ENCODE assay signal across 1 cellular context in genomic region chr14:102262894-102263462, GRCh38.
TF ChIP-seq lines count a peak whose summit lies in the region.

No MANE protein-coding gene starts in this region.

TF ChIP-seq in HepG2, 621 proteins besides CTCF, POLR2A, EP300 and RAD21 (continued from another document and continues in another):
- TF ChIP-seq ETV5 (CRISPR knock-in tag; IDR thresholded peaks at IDR 0.05; ENCODE audit: borderline replicate concordance): peak; percentile 63; the same call in 1 of the 2 replicates
- TF ChIP-seq ZBTB34 (CRISPR knock-in tag; IDR thresholded peaks at IDR 0.05): no peak; the same call in 1 of the 2 replicates
- TF ChIP-seq DR1 (CRISPR knock-in tag; IDR thresholded peaks at IDR 0.05): no peak
- no peak for TF ChIP-seq ZNF572 (CRISPR knock-in tag; IDR thresholded peaks at IDR 0.05)
- no peak for TF ChIP-seq ZNF782 (CRISPR knock-in tag; IDR thresholded peaks at IDR 0.05; ENCODE audit: borderline replicate concordance)
- peak; percentile 42; the same call in 1 of the 2 replicates for TF ChIP-seq ATF7-NPFF (CRISPR knock-in tag; IDR thresholded peaks at IDR 0.05; ENCODE audit: low read depth)
- 0 out of 2 replicates have a peak, but pooled peaks have one; percentile 16 for TF ChIP-seq PHF8 (CRISPR knock-in tag; IDR thresholded peaks at IDR 0.05)
- no peak for TF ChIP-seq CBFB (CRISPR knock-in tag; IDR thresholded peaks at IDR 0.05)
- TF ChIP-seq ZNF235 (CRISPR knock-in tag; IDR thresholded peaks at IDR 0.05; ENCODE audit: borderline replicate concordance): no peak
- TF ChIP-seq GABPB1 (CRISPR knock-in tag; IDR thresholded peaks at IDR 0.05): peak; percentile 58
- TF ChIP-seq MTF1 (CRISPR knock-in tag; IDR thresholded peaks at IDR 0.05): no peak
- no peak for TF ChIP-seq KLF9 (CRISPR knock-in tag; IDR thresholded peaks at IDR 0.05; ENCODE audit: low read depth)
- TF ChIP-seq POGZ (CRISPR knock-in tag; IDR thresholded peaks at IDR 0.05): peak; percentile 77
- no peak for TF ChIP-seq KMT2A (CRISPR knock-in tag; IDR thresholded peaks at IDR 0.05)
- no peak for TF ChIP-seq ZNF746 (CRISPR knock-in tag; IDR thresholded peaks at IDR 0.05)
- peak; percentile 51; the same call in 1 of the 2 replicates for TF ChIP-seq SALL1 (CRISPR knock-in tag; IDR thresholded peaks at IDR 0.05)
- TF ChIP-seq SMAD1 (CRISPR knock-in tag; IDR thresholded peaks at IDR 0.05; ENCODE audit: borderline replicate concordance, low read depth): no peak
- no peak for TF ChIP-seq CREB1 (IDR thresholded peaks at IDR 0.05)
- no peak for TF ChIP-seq CREB1 (CRISPR knock-in tag; IDR thresholded peaks at IDR 0.05)
- TF ChIP-seq RBFOX2 (IDR thresholded peaks at IDR 0.05; ENCODE audit: low read depth, low read length): peak; percentile 56
- TF ChIP-seq ZNF362 (CRISPR knock-in tag; IDR thresholded peaks at IDR 0.05; ENCODE audit: borderline replicate concordance): no peak
- no peak for TF ChIP-seq ZNF276 (CRISPR knock-in tag; IDR thresholded peaks at IDR 0.05; ENCODE audit: low read depth)
- no peak for TF ChIP-seq GLMP (CRISPR knock-in tag; IDR thresholded peaks at IDR 0.05; ENCODE audit: borderline replicate concordance)
- no peak for TF ChIP-seq NFIB (CRISPR knock-in tag; IDR thresholded peaks at IDR 0.05; ENCODE audit: borderline replicate concordance)
- no peak for TF ChIP-seq ZNF234 (CRISPR knock-in tag; conservative IDR thresholded peaks at IDR 0.05)
- TF ChIP-seq TP53 (CRISPR knock-in tag; conservative IDR thresholded peaks at IDR 0.05): 0 out of 2 replicates have a peak, but pooled peaks have one; percentile 61
- TF ChIP-seq RAD51 (IDR thresholded peaks at IDR 0.05; ENCODE audit: borderline replicate concordance): no peak
- no peak for TF ChIP-seq ZBTB14 (CRISPR knock-in tag; IDR thresholded peaks at IDR 0.05)
- peak; percentile 33 for TF ChIP-seq FOSL2 (CRISPR knock-in tag; IDR thresholded peaks at IDR 0.05)
- TF ChIP-seq ZNF318 (CRISPR knock-in tag; IDR thresholded peaks at IDR 0.05): no peak
- no peak for TF ChIP-seq BRF2 (CRISPR knock-in tag; IDR thresholded peaks at IDR 0.05)
- TF ChIP-seq TBL1XR1 (IDR thresholded peaks at IDR 0.05; ENCODE audit: borderline replicate concordance, low read length, partially characterized antibody): no peak
- TF ChIP-seq ZNF576 (CRISPR knock-in tag; IDR thresholded peaks at IDR 0.05): no peak
- TF ChIP-seq ZNF614 (CRISPR knock-in tag; IDR thresholded peaks at IDR 0.05; ENCODE audit: borderline replicate concordance): peak; percentile 54; the same call in 1 of the 2 replicates
- TF ChIP-seq AHR (CRISPR knock-in tag; IDR thresholded peaks at IDR 0.05): no peak
- TF ChIP-seq CENPT (CRISPR knock-in tag; IDR thresholded peaks at IDR 0.05; ENCODE audit: low read depth): no peak
- no peak for TF ChIP-seq BRD4 (CRISPR knock-in tag; IDR thresholded peaks at IDR 0.05)
- TF ChIP-seq ZNF703 (CRISPR knock-in tag; IDR thresholded peaks at IDR 0.05; ENCODE audit: borderline replicate concordance): no peak
- no peak for TF ChIP-seq ZNF75D (CRISPR knock-in tag; IDR thresholded peaks at IDR 0.05; ENCODE audit: borderline replicate concordance)
- TF ChIP-seq CENPBD1 (CRISPR knock-in tag; IDR thresholded peaks at IDR 0.05; ENCODE audit: borderline replicate concordance, low read depth): no peak
- TF ChIP-seq SP1 (IDR thresholded peaks at IDR 0.05): no peak
- TF ChIP-seq SP1 (CRISPR knock-in tag; IDR thresholded peaks at IDR 0.05): no peak
- TF ChIP-seq MAZ (IDR thresholded peaks at IDR 0.05; ENCODE audit: borderline replicate concordance, low read depth, low read length): no peak
- TF ChIP-seq MAZ (CRISPR knock-in tag; IDR thresholded peaks at IDR 0.05; ENCODE audit: low read depth): no peak
